Comparison of ENCODE assay signal across 1 cellular context in genomic region chr1:37691497-37692077, GRCh38.
TF ChIP-seq lines count a peak whose summit lies in the region.

No MANE protein-coding gene starts in this region.

TF ChIP-seq in GM12878, 131 proteins besides CTCF, POLR2A, EP300 and RAD21:
- no peak for TF ChIP-seq ZNF274 (IDR thresholded peaks at IDR 0.05; ENCODE audit: insufficient read depth, insufficient read length)
- TF ChIP-seq HSF1 (IDR thresholded peaks at IDR 0.05; ENCODE audit: low read depth, low read length) = no peak
- no peak for TF ChIP-seq NFXL1 (IDR thresholded peaks at IDR 0.05; ENCODE audit: borderline replicate concordance)
- TF ChIP-seq FOXK2 (IDR thresholded peaks at IDR 0.05) = no peak
- peak; percentile 35; the same call in 1 of the 2 replicates for TF ChIP-seq NKRF (conservative IDR thresholded peaks at IDR 0.05)
- TF ChIP-seq RCOR1 (conservative IDR thresholded peaks at IDR 0.05; ENCODE audit: low read depth, low read length) = no peak
- no peak for TF ChIP-seq CUX1 (IDR thresholded peaks at IDR 0.05; ENCODE audit: insufficient replicate concordance, low read depth, low read length)
- TF ChIP-seq POLR2AphosphoS5 (IDR thresholded peaks at IDR 0.05; ENCODE audit: low read length) = no peak
- no peak for TF ChIP-seq ZBTB33 (IDR thresholded peaks at IDR 0.05)
- TF ChIP-seq ATF2 (IDR thresholded peaks at IDR 0.05; ENCODE audit: low read length) = no peak
- TF ChIP-seq TAF1 (IDR thresholded peaks at IDR 0.05; ENCODE audit: borderline replicate concordance, low read depth, low read length) = no peak
- TF ChIP-seq CHD4 (IDR thresholded peaks at IDR 0.05) = no peak
- no peak for TF ChIP-seq IRF5 (IDR thresholded peaks at IDR 0.05; ENCODE audit: borderline replicate concordance)
- TF ChIP-seq EGR1 (IDR thresholded peaks at IDR 0.05; ENCODE audit: borderline replicate concordance in 1 of 2, low read depth in 2 of 2, low read length in 2 of 2) = no peak
- TF ChIP-seq NBN (IDR thresholded peaks at IDR 0.05) = 0 out of 2 replicates have a peak, but pooled peaks have one; percentile 9
- TF ChIP-seq JUNB (IDR thresholded peaks at IDR 0.05) = no peak
- no peak for TF ChIP-seq NFYA (IDR thresholded peaks at IDR 0.05; ENCODE audit: borderline replicate concordance, low read depth, low read length)
- TF ChIP-seq ELK1 (IDR thresholded peaks at IDR 0.05; ENCODE audit: low read depth, low read length) = no peak
- no peak for TF ChIP-seq SMAD1 (IDR thresholded peaks at IDR 0.05; ENCODE audit: low read depth, partially characterized antibody)
- TF ChIP-seq RELA (IDR thresholded peaks at IDR 0.05; ENCODE audit: borderline replicate concordance, partially characterized antibody) = peak; percentile 6
- no peak for TF ChIP-seq ZNF207 (IDR thresholded peaks at IDR 0.05; ENCODE audit: borderline replicate concordance)
- TF ChIP-seq LARP7 (IDR thresholded peaks at IDR 0.05) = peak; percentile 58; the same call in 1 of the 2 replicates
- no peak for TF ChIP-seq RUNX3 (IDR thresholded peaks at IDR 0.05; ENCODE audit: low read length)
- no peak for TF ChIP-seq MXI1 (IDR thresholded peaks at IDR 0.05; ENCODE audit: low read depth, low read length)
- TF ChIP-seq TCF12 (IDR thresholded peaks at IDR 0.05; ENCODE audit: low read depth, low read length) = no peak
